8 cellular contexts compared by ENCODE assay signal in the genomic region with DNA sequence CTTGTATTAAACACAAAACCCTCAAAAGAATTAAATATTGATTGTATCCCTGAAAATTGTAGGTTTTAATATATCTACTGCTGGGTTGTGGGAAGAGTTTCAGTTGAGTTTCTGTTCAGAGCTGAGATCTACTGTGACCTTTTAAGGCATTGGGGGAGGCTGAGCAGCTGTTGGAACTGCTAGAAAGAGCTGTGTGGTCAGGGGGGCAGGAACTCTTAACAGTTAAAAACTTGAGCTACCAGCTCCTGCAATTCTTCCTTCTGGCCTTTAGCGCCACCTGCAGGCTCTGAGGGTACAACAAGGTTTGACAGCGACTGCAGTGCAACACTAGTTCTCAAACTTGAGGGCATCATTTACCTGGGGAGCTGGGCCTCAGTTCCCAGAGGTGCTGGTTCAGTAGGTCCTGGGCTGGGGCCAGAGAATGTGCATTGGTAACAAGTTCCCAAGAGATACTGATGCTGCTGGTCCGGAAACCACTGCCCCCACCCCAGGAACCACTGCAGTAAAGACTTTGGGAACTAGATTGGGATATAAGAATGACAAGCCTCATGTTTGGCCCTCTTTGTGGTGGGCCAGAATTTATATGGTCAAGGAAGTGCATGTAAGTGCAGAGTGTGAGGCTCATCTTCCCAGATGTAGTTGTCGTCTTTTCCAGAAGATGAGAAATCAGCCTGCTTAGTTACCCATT. TPM values are rescaled to one million over a fixed set of nuclear protein-coding genes. Genes with fewer than 3 reads are reported as not detected.
A peak's percentile ranks its signal among the peaks of the same experiment; 100 is the strongest.
DNase-seq lines count a peak whose midpoint lies in the region; ATAC-seq and TF ChIP-seq lines count a peak whose summit lies in the region.

No MANE protein-coding gene starts in this region.

- H3K9me3 ChIP-seq in esophagus squamous epithelium, result no peaks in the 10 kb centered on the region

- intact Hi-C loops in esophagus squamous epithelium (cut with DNase I), result loop anchor here (5.0 to 10.0 kb wide), 2 partner anchors 827 to 935 kb away; no protein-coding TSS in a partner anchor

- peak; percentile 59 for DNase-seq in DMS53 treated with DMSO at 0.1 percent for 48 hours (lab: John Stamatoyannopoulos, UW; ENCODE audit: unreplicated experiment)
- DNase-seq in KBM-7, result peak; percentile 94
- peak; percentile 56 for DNase-seq in OCI-M2 (lab: John Stamatoyannopoulos, UW; ENCODE audit: unreplicated experiment)
- DNase-seq in activated T-cell treated with anti-CD3 and anti-CD28 coated beads, Interleukin-2, amount 50 U/mL, for 1 hour, result peak; percentile 91
- peak; percentile 31 for DNase-seq in esophagus squamous epithelium (lab: John Stamatoyannopoulos, UW)
- DNase-seq in naive thymus-derived CD8-positive, alpha-beta T cell, result peak; percentile 77 to 95 (median 88)
- DNase-seq in stimulated activated naive CD4-positive, alpha-beta T cell (lab: John Stamatoyannopoulos, UW), result peak; percentile 68 to 87 (median 78)

- peak overlapping the region in 3 of 4 donors; percentile 91 to 95 (median 92) for H3K27ac ChIP-seq in esophagus squamous epithelium

- no peaks in the 10 kb centered on the region for H3K27me3 ChIP-seq in esophagus squamous epithelium

- H3K4me3 Mint-ChIP-seq in naive thymus-derived CD8-positive, alpha-beta T cell, result peak overlapping the region; percentile 80 to 97 (median 90)

- peaks cover 0 to 9% (median 0%) of the 10 kb centered on the region in 3 donors for H3K36me3 Mint-ChIP-seq in naive thymus-derived CD8-positive, alpha-beta T cell

- POLR2A ChIA-PET in naive thymus-derived CD8-positive, alpha-beta T cell (lab: Charles Lee), result interaction anchor here (0.6 to 5.7 kb wide), 11 partner anchors 11 to 1119 kb away, joined by 3 to 87 read pairs (median 5); a partner anchor contains a TSS

- WGBS in esophagus squamous epithelium, 2 donors, result 22 to 24% methylated on average over 4 of the region's 4 CpGs

- peak; percentile 48 for ATAC-seq in GM21717 (IDR thresholded peaks at IDR 0.05; ENCODE audit: unreplicated experiment)
- ATAC-seq in naive thymus-derived CD8-positive, alpha-beta T cell, result peak; percentile 48 to 60

- no peaks in the 10 kb centered on the region for H3K36me3 ChIP-seq in esophagus squamous epithelium

- no peaks in the 10 kb centered on the region for H3K9me3 Mint-ChIP-seq in naive thymus-derived CD8-positive, alpha-beta T cell

- in situ Hi-C loops in KBM-7 (cut with MboI; ENCODE audit: low pct_unique_long_range_greater_than_20kb, low sequenced_read_pairs), result loop anchor here (25.0 kb wide), 1 partner anchor 925 kb away; a partner anchor contains a TSS

- H3K27ac Mint-ChIP-seq in naive thymus-derived CD8-positive, alpha-beta T cell, result peak overlapping the region; percentile 91 to 99 (median 96)

- peak; percentile 69 to 91 (median 83) for TF ChIP-seq CTCF in esophagus squamous epithelium (IDR thresholded peaks at IDR 0.05)

- H3K4me3 ChIP-seq in esophagus squamous epithelium, result peak overlapping the region in 1 of 4 donors; percentile 9

- TF ChIP-seq POLR2A in esophagus squamous epithelium (IDR thresholded peaks at IDR 0.05), result no peak

- H3K27me3 Mint-ChIP-seq in naive thymus-derived CD8-positive, alpha-beta T cell, result no peaks in the 10 kb centered on the region

- peaks cover 28 to 68% (median 54%) of the 10 kb centered on the region in 4 donors for H3K4me1 Mint-ChIP-seq in naive thymus-derived CD8-positive, alpha-beta T cell

- H3K4me1 ChIP-seq in esophagus squamous epithelium, result peaks cover 13 to 59% (median 22%) of the 10 kb centered on the region in 3 donors

RNA-seq across cellular contexts. Expression of a gene that starts 2.5 kb away (rescaled TPM):
- total RNA-seq in esophagus squamous epithelium, result 10 to 100 TPM; 11.1 to 45.0 (median 31.8) TPM
- 10 to 100 TPM; 78.5 to 98.3 TPM for total RNA-seq in naive thymus-derived CD8-positive, alpha-beta T cell
- 100 to 1,000 TPM; 101 to 118 (median 113) TPM for polyA plus RNA-seq in naive thymus-derived CD8-positive, alpha-beta T cell

Comparison
In these comparisons a context has a peak if more than half of its experiments do, and no peak if none do; other contexts are left out.
1. DNase-seq: peak in every context shown above with its lines; median percentile 94 in KBM-7; 91 in activated T-cell treated with anti-CD3 and anti-CD28 coated beads, Interleukin-2, amount 50 U/mL, for 1 hour; 88 in naive thymus-derived CD8-positive, alpha-beta T cell; 78 in stimulated activated naive CD4-positive, alpha-beta T cell; 59 in DMS53 treated with DMSO at 0.1 percent for 48 hours; 56 in OCI-M2; 31 in esophagus squamous epithelium.